2 cellular contexts compared by ENCODE assay signal in genomic region chr17:30782206-30782605, GRCh38.
TF ChIP-seq lines count a peak whose summit lies in the region.

No MANE protein-coding gene starts in this region.

TF ChIP-seq in A549, 52 proteins besides CTCF, POLR2A, EP300 and RAD21:
- TF ChIP-seq ZC3H11A (IDR thresholded peaks at IDR 0.05) (no peak), REST (IDR thresholded peaks at IDR 0.05) (peak; percentile 34; the same call in 1 of the 2 replicates)

TF ChIP-seq in GM12878, 131 proteins besides CTCF, POLR2A, EP300 and RAD21:
- TF ChIP-seq EZH2 (IDR thresholded peaks at IDR 0.05; ENCODE audit: borderline replicate concordance, control insufficient read depth, low read depth, low read length): no peak
- no peak for TF ChIP-seq NR2C2 (IDR thresholded peaks at IDR 0.05; ENCODE audit: borderline replicate concordance, control insufficient read depth, insufficient read length, low read depth)
- no peak for TF ChIP-seq PBX3 (IDR thresholded peaks at IDR 0.05; ENCODE audit: insufficient replicate concordance, low read depth, low read length)
- TF ChIP-seq E4F1 (IDR thresholded peaks at IDR 0.05; ENCODE audit: borderline replicate concordance, partially characterized antibody): no peak
- TF ChIP-seq RELB (IDR thresholded peaks at IDR 0.05; ENCODE audit: low read depth): no peak
- no peak for TF ChIP-seq ZBTB11 (CRISPR knock-in tag; IDR thresholded peaks at IDR 0.05)
- no peak for TF ChIP-seq LARP7 (IDR thresholded peaks at IDR 0.05)
- no peak for TF ChIP-seq IRF3 (IDR thresholded peaks at IDR 0.05)
- TF ChIP-seq, protein P1, sequence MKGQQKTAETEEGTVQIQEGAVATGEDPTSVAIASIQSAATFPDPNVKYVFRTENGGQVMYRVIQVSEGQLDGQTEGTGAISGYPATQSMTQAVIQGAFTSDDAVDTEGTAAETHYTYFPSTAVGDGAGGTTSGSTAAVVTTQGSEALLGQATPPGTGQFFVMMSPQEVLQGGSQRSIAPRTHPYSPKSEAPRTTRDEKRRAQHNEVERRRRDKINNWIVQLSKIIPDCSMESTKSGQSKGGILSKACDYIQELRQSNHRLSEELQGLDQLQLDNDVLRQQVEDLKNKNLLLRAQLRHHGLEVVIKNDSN (IDR thresholded peaks at IDR 0.05; ENCODE audit: borderline replicate concordance, extremely low read length, insufficient read depth, low read depth, low read length): no peak
- TF ChIP-seq ATF7 (IDR thresholded peaks at IDR 0.05; ENCODE audit: low read depth): no peak
- TF ChIP-seq NKRF (conservative IDR thresholded peaks at IDR 0.05): no peak
- TF ChIP-seq NR2F1 (conservative IDR thresholded peaks at IDR 0.05): no peak
- TF ChIP-seq RAD51 (IDR thresholded peaks at IDR 0.05): no peak
- TF ChIP-seq USF2 (IDR thresholded peaks at IDR 0.05; ENCODE audit: borderline replicate concordance, low read depth, low read length): no peak
- TF ChIP-seq SRF (IDR thresholded peaks at IDR 0.05; ENCODE audit: low read depth in 2 of 2, low read length in 2 of 2): no peak
- TF ChIP-seq, protein P2, sequence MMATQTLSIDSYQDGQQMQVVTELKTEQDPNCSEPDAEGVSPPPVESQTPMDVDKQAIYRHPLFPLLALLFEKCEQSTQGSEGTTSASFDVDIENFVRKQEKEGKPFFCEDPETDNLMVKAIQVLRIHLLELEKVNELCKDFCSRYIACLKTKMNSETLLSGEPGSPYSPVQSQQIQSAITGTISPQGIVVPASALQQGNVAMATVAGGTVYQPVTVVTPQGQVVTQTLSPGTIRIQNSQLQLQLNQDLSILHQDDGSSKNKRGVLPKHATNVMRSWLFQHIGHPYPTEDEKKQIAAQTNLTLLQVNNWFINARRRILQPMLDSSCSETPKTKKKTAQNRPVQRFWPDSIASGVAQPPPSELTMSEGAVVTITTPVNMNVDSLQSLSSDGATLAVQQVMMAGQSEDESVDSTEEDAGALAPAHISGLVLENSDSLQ (IDR thresholded peaks at IDR 0.05): no peak
- TF ChIP-seq ZNF687 (IDR thresholded peaks at IDR 0.05): no peak
